ENCODE assay signal across 10 cellular contexts in genomic region chr11:8767466-8768142, GRCh38.
DNase-seq lines count a peak whose midpoint lies in the region; ATAC-seq and TF ChIP-seq lines count a peak whose summit lies in the region.
"Had no signal": no experiment of that assay in that cellular context is flagged by ENCODE, and none has a peak within 500 bp of the region (broad histone marks: within the 10 kb centered on the region; RNA-seq: fewer than 3 reads in every experiment).

No MANE protein-coding gene starts in this region.

- H2AFZ ChIP-seq in hepatocyte, result no peak overlapping the region
- H2AFZ ChIP-seq: parathyroid adenoma had no signal

- H3K4me1 ChIP-seq in HEK293 (ENCODE audit: control insufficient read depth, insufficient read depth, low read length), result no peaks in the 10 kb centered on the region
- H3K4me1 ChIP-seq in hepatocyte (ENCODE audit: insufficient read depth), result peaks cover 12% of the 10 kb centered on the region
- peaks cover 5 to 67% (median 28%) of the 10 kb centered on the region in 6 donors for H3K4me1 ChIP-seq in spleen
- H3K4me1 ChIP-seq in Caco-2, result peaks cover 14% of the 10 kb centered on the region; the same call in 1 of the 2 replicates
- H3K4me1 ChIP-seq: parathyroid adenoma had no signal

- TF ChIP-seq CTCF in HEK293 (tag by site-specific recombination; IDR thresholded peaks at IDR 0.05) (no peak), WTC11 (IDR thresholded peaks at IDR 0.05) (no peak), hepatocyte (IDR thresholded peaks at IDR 0.05; ENCODE audit: poor library complexity) (no peak), spleen (IDR thresholded peaks at IDR 0.05 in 8 of 11, conservative IDR thresholded peaks at IDR 0.05 in 3 of 11) (no peak), Caco-2 (IDR thresholded peaks at IDR 0.05; ENCODE audit: insufficient read depth in 1 of 2, low read depth in 1 of 2, low read length in 1 of 2, severe bottlenecking in 1 of 2, unreplicated experiment in 1 of 2) (no peak)

- no peak overlapping the region for H3K4me3 ChIP-seq in HEK293 (ENCODE audit: low read depth, low read length)
- no peak overlapping the region for H3K4me3 ChIP-seq in hepatocyte
- H3K4me3 ChIP-seq in spleen, result no peak overlapping the region
- H3K4me3 ChIP-seq in Caco-2 (ENCODE audit: low read depth, low read length), result no peak overlapping the region

- H3K4me1 Mint-ChIP-seq in WTC11 (peaks cover 28% of the 10 kb centered on the region), Caco-2 (ENCODE audit: low read depth, unreplicated experiment) (peaks cover 12% of the 10 kb centered on the region)

- H3K27me3 ChIP-seq in hepatocyte, result no peaks in the 10 kb centered on the region
- H3K27me3 ChIP-seq in spleen (replicated peaks in 1 of 7), result no peaks in the 10 kb centered on the region
- no peaks in the 10 kb centered on the region for H3K27me3 ChIP-seq in Caco-2 (replicated peaks; ENCODE audit: control insufficient read depth, insufficient read depth, low read length)

- H3K4me2 ChIP-seq in hepatocyte, result no peak overlapping the region

- H3K9me3 ChIP-seq in HEK293 (ENCODE audit: control insufficient read depth, insufficient read depth, low read depth, low read length), result no peaks in the 10 kb centered on the region
- no peaks in the 10 kb centered on the region for H3K9me3 ChIP-seq in hepatocyte (ENCODE audit: low read depth)
- no peaks in the 10 kb centered on the region for H3K9me3 ChIP-seq in spleen
- H3K9me3 ChIP-seq in Caco-2, result no peaks in the 10 kb centered on the region

- TF ChIP-seq POLR2A in spleen (IDR thresholded peaks at IDR 0.05), result no peak

- CTCF ChIA-PET in HEK293 (lab: Yijun Ruan, JAX), result interaction anchor here (0.6 to 1.4 kb wide), 3 partner anchors 19 to 84 kb away, joined by 3 to 8 read pairs (median 3); no protein-coding TSS in a partner anchor
- CTCF ChIA-PET in WTC11 (lab: Charles Lee), result interaction anchor here (1.7 to 1.8 kb wide), 2 partner anchors 23 to 69 kb away, joined by 5 read pairs; no protein-coding TSS in a partner anchor
- CTCF ChIA-PET in Caco-2 (lab: Charles Lee), result interaction anchor here (2.4 kb wide), 1 partner anchor 79 kb away, joined by 17 read pairs; no protein-coding TSS in a partner anchor

- H3K27me3 Mint-ChIP-seq in WTC11 (ENCODE audit: low read depth) (no peaks in the 10 kb centered on the region), Caco-2 (ENCODE audit: insufficient read depth, unreplicated experiment) (no peaks in the 10 kb centered on the region)

- no peaks in the 10 kb centered on the region for H4K20me1 ChIP-seq in hepatocyte (ENCODE audit: insufficient read depth, poor library complexity, severe bottlenecking)

- POLR2A ChIA-PET in HEK293 (lab: Yijun Ruan, JAX), result no interaction called here
- POLR2A ChIA-PET in WTC11 (lab: Charles Lee), result no interaction called here
- POLR2A ChIA-PET in Caco-2 (lab: Charles Lee), result interaction anchor here (1.0 kb wide), 1 partner anchor 77 kb away, joined by 3 read pairs; no protein-coding TSS in a partner anchor

- no TSS peak for BruUV-seq in Caco-2 (replicated peaks; lab: Mats Ljungman, UMichigan)

- whole genome bisulfite sequencing in hepatocyte (ENCODE audit: low lambda C conversion rate, missing lambda C conversion rate), result 87% methylated on average over 9 of the region's 9 CpGs
- WGBS in spleen, 5 donors, result 59 to 83% (median 75%) methylated on average over 9 of the region's 9 CpGs

- peaks cover 29% of the 10 kb centered on the region for H3K79me2 ChIP-seq in hepatocyte
- H3K79me2 ChIP-seq: parathyroid adenoma had no signal

- H3K36me3 Mint-ChIP-seq in WTC11, result no peaks in the 10 kb centered on the region
- H3K36me3 Mint-ChIP-seq in Caco-2 (ENCODE audit: insufficient read depth, unreplicated experiment), result peaks cover 5% of the 10 kb centered on the region

- no peak for ATAC-seq in WTC11
- ATAC-seq in GM19397 (IDR thresholded peaks at IDR 0.05; ENCODE audit: unreplicated experiment), result no peak

- intact Hi-C loops in spleen (cut with DNase I; ENCODE audit: low total_unique reads) (no loop called here), Caco-2 (cut with micrococcal nuclease; ENCODE audit: unreplicated experiment) (loop anchor here (1.0 to 2.0 kb wide), 3 partner anchors 46 to 79 kb away; no protein-coding TSS in a partner anchor)

- peak overlapping the region; percentile 34; the same call in 1 of the 2 replicates for H3K27ac Mint-ChIP-seq in WTC11
- H3K27ac Mint-ChIP-seq in Caco-2 (ENCODE audit: unreplicated experiment), result no peak overlapping the region

- H3K9me2 ChIP-seq in hepatocyte (replicated peaks; ENCODE audit: insufficient read depth), result no peaks in the 10 kb centered on the region

- no peak overlapping the region for H3K4me3 Mint-ChIP-seq in WTC11
- H3K4me3 Mint-ChIP-seq in Caco-2 (ENCODE audit: unreplicated experiment), result no peak overlapping the region

- H3K36me3 ChIP-seq in HEK293 (ENCODE audit: control insufficient read depth in 2 of 2, insufficient read depth in 1 of 2, low read length in 2 of 2) (no peaks in the 10 kb centered on the region), hepatocyte (replicated peaks; ENCODE audit: insufficient read depth, low read depth) (no peaks in the 10 kb centered on the region), spleen (no peaks in the 10 kb centered on the region), Caco-2 (ENCODE audit: control insufficient read depth, insufficient read depth, low read length) (peaks cover 1% of the 10 kb centered on the region; the same call in 1 of the 2 replicates)

- no peak overlapping the region for H3K27ac ChIP-seq in HEK293 (ENCODE audit: extremely low read depth, low read depth, low read length)
- peak overlapping the region; percentile 31 for H3K27ac ChIP-seq in hepatocyte
- H3K27ac ChIP-seq in spleen, result peak overlapping the region in 7 of 8 donors; percentile 54 to 82 (median 72)
- H3K27ac ChIP-seq: parathyroid adenoma, VCaP had no signal

- H3K9me3 Mint-ChIP-seq in WTC11 (no peaks in the 10 kb centered on the region), Caco-2 (ENCODE audit: unreplicated experiment) (no peaks in the 10 kb centered on the region)

- no peak for DNase-seq in WTC11 (ENCODE audit: low spot score)
- no peak for DNase-seq in hepatocyte (ENCODE audit: low spot score)
- DNase-seq in spleen, result no peak
- no peak for DNase-seq in stimulated activated CD8-positive, alpha-beta memory T cell treated with anti-CD3 and anti-CD28 coated beads, Interleukin-4, amount 100 ng/mL, for 48 hours
- no peak for DNase-seq in SK-N-DZ (ENCODE audit: low spot score)
- no peak for DNase-seq in Caco-2

TF ChIP-seq in HEK293, 187 proteins besides CTCF, POLR2A, EP300 and RAD21 (continues in another document):
- TF ChIP-seq ZNF76 (tag by site-specific recombination; IDR thresholded peaks at IDR 0.05; ENCODE audit: borderline replicate concordance, low read depth) (no peak), ZBTB1 (tag by site-specific recombination; IDR thresholded peaks at IDR 0.05) (no peak), SETDB1 (IDR thresholded peaks at IDR 0.05; ENCODE audit: insufficient read length, low read length) (no peak)

TF ChIP-seq in WTC11, 78 proteins besides CTCF, POLR2A, EP300 and RAD21 (continues in another document):
- no peak for TF ChIP-seq NFATC4 (CRISPR knock-in tag; IDR thresholded peaks at IDR 0.05)
- TF ChIP-seq, protein P1, sequence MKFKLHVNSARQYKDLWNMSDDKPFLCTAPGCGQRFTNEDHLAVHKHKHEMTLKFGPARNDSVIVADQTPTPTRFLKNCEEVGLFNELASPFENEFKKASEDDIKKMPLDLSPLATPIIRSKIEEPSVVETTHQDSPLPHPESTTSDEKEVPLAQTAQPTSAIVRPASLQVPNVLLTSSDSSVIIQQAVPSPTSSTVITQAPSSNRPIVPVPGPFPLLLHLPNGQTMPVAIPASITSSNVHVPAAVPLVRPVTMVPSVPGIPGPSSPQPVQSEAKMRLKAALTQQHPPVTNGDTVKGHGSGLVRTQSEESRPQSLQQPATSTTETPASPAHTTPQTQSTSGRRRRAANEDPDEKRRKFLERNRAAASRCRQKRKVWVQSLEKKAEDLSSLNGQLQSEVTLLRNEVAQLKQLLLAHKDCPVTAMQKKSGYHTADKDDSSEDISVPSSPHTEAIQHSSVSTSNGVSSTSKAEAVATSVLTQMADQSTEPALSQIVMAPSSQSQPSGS (CRISPR knock-in tag; IDR thresholded peaks at IDR 0.05; ENCODE audit: borderline replicate concordance, low read depth), result no peak
- TF ChIP-seq SMAD3 (CRISPR knock-in tag; IDR thresholded peaks at IDR 0.05; ENCODE audit: borderline replicate concordance), result no peak
- no peak for TF ChIP-seq MYBL2 (CRISPR knock-in tag; IDR thresholded peaks at IDR 0.05)
- TF ChIP-seq ZNF416 (CRISPR knock-in tag; IDR thresholded peaks at IDR 0.05), result no peak
- TF ChIP-seq FOXP1 (CRISPR knock-in tag; IDR thresholded peaks at IDR 0.05; ENCODE audit: borderline replicate concordance), result no peak
- TF ChIP-seq CREM (CRISPR knock-in tag; IDR thresholded peaks at IDR 0.05), result no peak
- no peak for TF ChIP-seq TEAD1 (CRISPR knock-in tag; IDR thresholded peaks at IDR 0.05)
- TF ChIP-seq ZNF121 (CRISPR knock-in tag; IDR thresholded peaks at IDR 0.05), result no peak
- no peak for TF ChIP-seq ZNF425 (CRISPR knock-in tag; conservative IDR thresholded peaks at IDR 0.05)
- TF ChIP-seq, protein P2, sequence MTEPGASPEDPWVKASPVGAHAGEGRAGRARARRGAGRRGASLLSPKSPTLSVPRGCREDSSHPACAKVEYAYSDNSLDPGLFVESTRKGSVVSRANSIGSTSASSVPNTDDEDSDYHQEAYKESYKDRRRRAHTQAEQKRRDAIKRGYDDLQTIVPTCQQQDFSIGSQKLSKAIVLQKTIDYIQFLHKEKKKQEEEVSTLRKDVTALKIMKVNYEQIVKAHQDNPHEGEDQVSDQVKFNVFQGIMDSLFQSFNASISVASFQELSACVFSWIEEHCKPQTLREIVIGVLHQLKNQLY (CRISPR knock-in tag; IDR thresholded peaks at IDR 0.05), result no peak
